In the genomic region with DNA sequence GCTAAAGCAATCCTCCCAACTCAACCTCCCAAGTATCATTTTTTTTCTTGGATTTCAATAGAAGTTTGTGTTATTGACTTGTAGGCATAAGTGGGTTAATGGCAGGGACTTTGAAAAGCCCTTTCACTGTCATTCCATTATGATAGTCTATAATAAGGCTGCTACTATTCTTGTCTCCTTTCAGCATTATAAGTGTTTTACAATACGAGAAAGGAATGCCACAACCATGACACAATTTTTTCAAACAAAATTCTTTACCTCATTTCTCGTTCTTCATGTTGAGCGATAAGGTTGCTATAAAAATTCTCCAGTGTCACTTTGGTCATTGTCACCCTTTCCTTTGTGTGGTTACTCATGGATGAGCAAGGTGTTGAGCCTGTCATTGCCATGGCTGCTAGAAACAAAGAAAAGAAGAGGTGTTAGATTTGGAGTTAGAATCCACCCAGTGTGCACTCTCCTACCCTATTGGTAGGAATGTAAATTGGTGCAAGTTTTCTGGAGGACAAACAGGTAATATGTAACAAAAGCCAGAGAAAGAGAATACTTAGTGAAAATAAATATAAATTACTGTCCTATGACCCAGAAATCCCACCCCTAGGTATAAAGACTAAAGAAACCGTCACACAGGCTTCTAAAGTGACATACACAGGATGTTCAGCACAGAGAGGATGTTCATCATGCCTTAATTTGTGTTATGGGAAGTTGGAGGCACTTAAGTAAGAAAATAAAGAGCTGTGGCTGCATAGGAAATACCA, we compare ENCODE assay signal across 15 cellular contexts. TPM values are rescaled to one million over a fixed set of nuclear protein-coding genes. Genes with fewer than 3 reads are reported as not detected.
DNase-seq lines count a peak whose midpoint lies in the region; ATAC-seq and TF ChIP-seq lines count a peak whose summit lies in the region.
"Had no signal": no experiment of that assay in that cellular context is flagged by ENCODE, and none has a peak within 500 bp of the region (broad histone marks: within the 10 kb centered on the region; RNA-seq: fewer than 3 reads in every experiment).

No MANE protein-coding gene starts in this region.

- H3K36me3 Mint-ChIP-seq in activated naive CD4-positive, alpha-beta T cell treated with anti-CD3 and anti-CD28 coated beads for 36 hours (ENCODE audit: low read depth), result peaks cover 45% of the 10 kb centered on the region
- H3K36me3 Mint-ChIP-seq in activated CD8-positive, alpha-beta T cell treated with anti-CD3 and anti-CD28 coated beads, Interleukin-2, amount 10 ng/mL, durations not matched to agents 7 days and 5 days (ENCODE audit: low read depth), result peaks cover 66% of the 10 kb centered on the region
- peaks cover 76% of the 10 kb centered on the region for H3K36me3 Mint-ChIP-seq in stimulated activated effector memory CD8-positive, alpha-beta T cell treated with anti-CD3 and anti-CD28 coated beads, Interleukin-12 subunit alpha, Interleukin-12 subunit beta, amount 100 ng/mL, for 72 hours

- H3K27ac ChIP-seq in uterus, result no peak overlapping the region
- H3K27ac ChIP-seq: lower lobe of right lung, upper lobe of left lung had no signal

- H3K4me1 ChIP-seq in uterus, result peaks cover 0 to 4% of the 10 kb centered on the region in 2 donors

- H3K9me3 Mint-ChIP-seq in activated naive CD4-positive, alpha-beta T cell treated with anti-CD3 and anti-CD28 coated beads for 36 hours, result no peaks in the 10 kb centered on the region
- H3K9me3 Mint-ChIP-seq in activated CD8-positive, alpha-beta T cell treated with anti-CD3 and anti-CD28 coated beads, Interleukin-2, amount 10 ng/mL, durations not matched to agents 7 days and 5 days (ENCODE audit: insufficient read depth), result no peaks in the 10 kb centered on the region
- H3K9me3 Mint-ChIP-seq in stimulated activated effector memory CD8-positive, alpha-beta T cell treated with anti-CD3 and anti-CD28 coated beads, Interleukin-12 subunit alpha, Interleukin-12 subunit beta, amount 100 ng/mL, for 72 hours, result no peaks in the 10 kb centered on the region

- H3K4me1 Mint-ChIP-seq in activated naive CD4-positive, alpha-beta T cell treated with anti-CD3 and anti-CD28 coated beads for 36 hours (ENCODE audit: low read depth), result peaks cover 70% of the 10 kb centered on the region
- peaks cover 57% of the 10 kb centered on the region for H3K4me1 Mint-ChIP-seq in activated CD8-positive, alpha-beta T cell treated with anti-CD3 and anti-CD28 coated beads, Interleukin-2, amount 10 ng/mL, durations not matched to agents 7 days and 5 days (ENCODE audit: low read depth)
- H3K4me1 Mint-ChIP-seq in stimulated activated effector memory CD8-positive, alpha-beta T cell treated with anti-CD3 and anti-CD28 coated beads, Interleukin-12 subunit alpha, Interleukin-12 subunit beta, amount 100 ng/mL, for 72 hours, result peaks cover 40% of the 10 kb centered on the region

- peak overlapping the region; percentile 90 for H3K27ac Mint-ChIP-seq in activated naive CD4-positive, alpha-beta T cell treated with anti-CD3 and anti-CD28 coated beads for 36 hours
- H3K27ac Mint-ChIP-seq in activated CD8-positive, alpha-beta T cell treated with anti-CD3 and anti-CD28 coated beads, Interleukin-2, amount 10 ng/mL, durations not matched to agents 7 days and 5 days, result peak overlapping the region; percentile 76
- peak overlapping the region; percentile 71 for H3K27ac Mint-ChIP-seq in stimulated activated effector memory CD8-positive, alpha-beta T cell treated with anti-CD3 and anti-CD28 coated beads, Interleukin-12 subunit alpha, Interleukin-12 subunit beta, amount 100 ng/mL, for 72 hours

- DNase-seq in activated naive CD4-positive, alpha-beta T cell treated with anti-CD3 and anti-CD28 coated beads for 36 hours, result peak; percentile 44
- DNase-seq in activated naive CD4-positive, alpha-beta T cell treated with Interleukin-2 at 50 U/mL for 16 hours, result no peak
- DNase-seq in activated CD8-positive, alpha-beta T cell treated with anti-CD3 and anti-CD28 coated beads, Interleukin-2, amount 10 ng/mL, durations not matched to agents 7 days and 5 days, result no peak
- no peak for DNase-seq in fibroblast of villous mesenchyme (ENCODE audit: low read depth)
- no peak for DNase-seq in stimulated activated effector memory CD8-positive, alpha-beta T cell treated with anti-CD3 and anti-CD28 coated beads, Interleukin-12 subunit alpha, Interleukin-12 subunit beta, amount 100 ng/mL, for 72 hours (ENCODE audit: low spot score in 2 of 2)
- no peak for DNase-seq in uterus
- DNase-seq in AG08396 (ENCODE audit: low spot score), result no peak
- DNase-seq: activated CD4-positive, CD25-positive, alpha-beta regulatory T cell treated with anti-CD3 and anti-CD28 coated beads, Interleukin-2, amount 50 U/mL, for 72 hours; DMS53; lower lobe of right lung; NCI-H446 treated with DMSO at 0.1 percent for 48 hours; stimulated activated CD4-positive, alpha-beta T cell treated with anti-CD3 and anti-CD28 coated beads, Interleukin-12 subunit alpha, Interleukin-12 subunit beta, amount 100 ng/mL, for 4 hours had no signal

- H3K4me3 ChIP-seq in fibroblast of villous mesenchyme (ENCODE audit: low read depth, low read length), result no peak overlapping the region
- H3K4me3 ChIP-seq in uterus, result no peak overlapping the region
- H3K4me3 ChIP-seq: lower lobe of right lung, upper lobe of left lung had no signal

- peak; percentile 55 for ATAC-seq in activated CD8-positive, alpha-beta T cell treated with anti-CD3 and anti-CD28 coated beads, Interleukin-2, amount 10 ng/mL, durations not matched to agents 7 days and 5 days
- ATAC-seq in stimulated activated effector memory CD8-positive, alpha-beta T cell treated with anti-CD3 and anti-CD28 coated beads, Interleukin-12 subunit alpha, Interleukin-12 subunit beta, amount 100 ng/mL, for 72 hours, result peak; percentile 94
- ATAC-seq in GM21515 (IDR thresholded peaks at IDR 0.05; ENCODE audit: unreplicated experiment), result no peak

- H3K27me3 ChIP-seq in uterus, result no peaks in the 10 kb centered on the region
- H3K27me3 ChIP-seq: upper lobe of left lung had no signal

- POLR2A ChIA-PET in activated CD8-positive, alpha-beta T cell treated with anti-CD3 and anti-CD28 coated beads, Interleukin-2, amount 10 ng/mL, durations not matched to agents 7 days and 5 days (lab: Charles Lee), result interaction anchor here (0.6 to 0.8 kb wide), 2 partner anchors 9 to 54 kb away, joined by 3 read pairs; no protein-coding TSS in a partner anchor

- no peaks in the 10 kb centered on the region for H3K36me3 ChIP-seq in uterus

- H3K27me3 Mint-ChIP-seq in activated naive CD4-positive, alpha-beta T cell treated with anti-CD3 and anti-CD28 coated beads for 36 hours (ENCODE audit: low read depth), result no peaks in the 10 kb centered on the region
- no peaks in the 10 kb centered on the region for H3K27me3 Mint-ChIP-seq in activated CD8-positive, alpha-beta T cell treated with anti-CD3 and anti-CD28 coated beads, Interleukin-2, amount 10 ng/mL, durations not matched to agents 7 days and 5 days (ENCODE audit: low read depth)
- H3K27me3 Mint-ChIP-seq: IgD-negative memory B cell had no signal

- H3K4me3 Mint-ChIP-seq in activated naive CD4-positive, alpha-beta T cell treated with anti-CD3 and anti-CD28 coated beads for 36 hours, result peak overlapping the region; percentile 55
- H3K4me3 Mint-ChIP-seq in activated CD8-positive, alpha-beta T cell treated with anti-CD3 and anti-CD28 coated beads, Interleukin-2, amount 10 ng/mL, durations not matched to agents 7 days and 5 days, result no peak overlapping the region
- H3K4me3 Mint-ChIP-seq in stimulated activated effector memory CD8-positive, alpha-beta T cell treated with anti-CD3 and anti-CD28 coated beads, Interleukin-12 subunit alpha, Interleukin-12 subunit beta, amount 100 ng/mL, for 72 hours, result no peak overlapping the region

- intact Hi-C loops in activated naive CD4-positive, alpha-beta T cell treated with anti-CD3 and anti-CD28 coated beads for 36 hours (cut with micrococcal nuclease), result loop anchor here (1.0 to 5.0 kb wide), 3 partner anchors 54 to 217 kb away; a partner anchor contains a TSS
- intact Hi-C loops in uterus (cut with DNase I; ENCODE audit: low total_unique reads), result no loop called here

- peak; percentile 22 for TF ChIP-seq CTCF in fibroblast of villous mesenchyme (IDR thresholded peaks at IDR 0.05; ENCODE audit: insufficient read depth, low read depth, low read length)
- TF ChIP-seq CTCF in uterus (IDR thresholded peaks at IDR 0.05), result no peak

- CTCF ChIA-PET in activated naive CD4-positive, alpha-beta T cell treated with anti-CD3 and anti-CD28 coated beads for 36 hours (lab: Charles Lee), result interaction anchor here (0.6 kb wide), 1 partner anchor 1574 kb away, joined by 3 read pairs; no protein-coding TSS in a partner anchor
- CTCF ChIA-PET in activated CD8-positive, alpha-beta T cell treated with anti-CD3 and anti-CD28 coated beads, Interleukin-2, amount 10 ng/mL, durations not matched to agents 7 days and 5 days (lab: Charles Lee), result no interaction called here

- H3K9me3 ChIP-seq in uterus, result no peaks in the 10 kb centered on the region
- H3K9me3 ChIP-seq: lower lobe of right lung, upper lobe of left lung had no signal

- TF ChIP-seq POLR2A in uterus (IDR thresholded peaks at IDR 0.05), result no peak

RNA-seq across cellular contexts. Expression of a gene that starts 7.3 kb away (rescaled TPM):
- total RNA-seq in activated naive CD4-positive, alpha-beta T cell treated with anti-CD3 and anti-CD28 coated beads for 36 hours, result 10 to 100 TPM; 23.6 to 24.4 TPM
- 10 to 100 TPM; 53.5 to 54.4 TPM for total RNA-seq in activated CD8-positive, alpha-beta T cell treated with anti-CD3 and anti-CD28 coated beads, Interleukin-2, amount 10 ng/mL, durations not matched to agents 7 days and 5 days
- total RNA-seq in fibroblast of villous mesenchyme (32.9 and 55.3 TPM in 2 replicates), uterus (10 to 100 TPM; 10.6 to 30.0 (median 20.5) TPM)

RNA-seq across cellular contexts. Expression of a gene that starts 54.2 kb away (rescaled TPM):
- total RNA-seq in activated naive CD4-positive, alpha-beta T cell treated with anti-CD3 and anti-CD28 coated beads for 36 hours, result 100 to 1,000 TPM; 250 to 269 TPM
- total RNA-seq in activated CD8-positive, alpha-beta T cell treated with anti-CD3 and anti-CD28 coated beads, Interleukin-2, amount 10 ng/mL, durations not matched to agents 7 days and 5 days, result 100 to 1,000 TPM; 482 to 509 TPM
- 445 and 462 TPM in 2 replicates for total RNA-seq in fibroblast of villous mesenchyme
- 100 to 1,000 TPM in 3 of 4 donors, 10 to 100 TPM in 1; 98.8 to 239 (median 179) TPM for total RNA-seq in uterus
